Comparison of ENCODE assay signal across 20 cellular contexts in the genomic region with DNA sequence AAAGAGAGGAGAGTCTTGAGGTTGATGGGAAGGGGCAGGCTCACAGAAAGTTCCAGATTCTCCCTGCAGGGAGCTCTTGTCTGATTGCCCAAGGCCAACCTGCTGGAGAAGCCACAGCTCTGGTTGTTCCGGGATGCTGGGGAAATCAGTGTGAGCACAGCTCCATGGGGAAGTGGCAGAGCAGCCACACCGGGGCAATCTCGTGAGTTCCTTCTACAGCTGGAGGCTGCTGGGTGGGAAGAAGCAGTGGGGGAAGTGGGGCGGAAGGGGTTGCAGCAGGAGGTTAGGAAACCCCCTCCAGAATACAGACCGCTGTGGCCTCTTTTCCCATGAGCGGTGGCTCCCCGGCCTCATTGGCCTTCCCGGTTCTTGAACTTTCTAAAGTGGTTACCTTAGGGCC. TPM values are rescaled to one million over a fixed set of nuclear protein-coding genes. Genes with fewer than 3 reads are reported as not detected.
DNase-seq lines count a peak whose midpoint lies in the region; ATAC-seq and TF ChIP-seq lines count a peak whose summit lies in the region.
"Had no signal": no experiment of that assay in that cellular context is flagged by ENCODE, and none has a peak within 500 bp of the region (broad histone marks: within the 10 kb centered on the region; RNA-seq: fewer than 3 reads in every experiment).

No MANE protein-coding gene starts in this region.

- no peaks in the 10 kb centered on the region for H3K27me3 Mint-ChIP-seq in activated naive CD8-positive, alpha-beta T cell
- no peaks in the 10 kb centered on the region for H3K27me3 Mint-ChIP-seq in activated naive CD8-positive, alpha-beta T cell treated with anti-CD3 and anti-CD28 coated beads for 36 hours
- H3K27me3 Mint-ChIP-seq in dendritic cell treated with granulocyte-macrophage colony-stimulating factor and Interleukin-4, amounts not matched to agents 40 ng/mL and 50 ng/mL, for 4 days, result no peaks in the 10 kb centered on the region
- H3K27me3 Mint-ChIP-seq: activated CD4-positive, alpha-beta T cell treated with anti-CD3 and anti-CD28 coated beads, Interleukin-2, amount 10 ng/mL, durations not matched to agents 24 days and 14 days; activated T-helper 17 cell treated with anti-CD3 and anti-CD28 coated beads, Interleukin-2, amount 50 U/mL, for 72 hours; T-cell had no signal

- no peak overlapping the region for H3K4me3 Mint-ChIP-seq in activated naive CD8-positive, alpha-beta T cell
- H3K4me3 Mint-ChIP-seq in activated naive CD8-positive, alpha-beta T cell treated with anti-CD3 and anti-CD28 coated beads for 36 hours, result no peak overlapping the region
- H3K4me3 Mint-ChIP-seq in dendritic cell treated with granulocyte-macrophage colony-stimulating factor and Interleukin-4, amounts not matched to agents 40 ng/mL and 50 ng/mL, for 4 days, result no peak overlapping the region
- H3K4me3 Mint-ChIP-seq: activated CD4-positive, alpha-beta T cell treated with anti-CD3 and anti-CD28 coated beads, Interleukin-2, amount 10 ng/mL, durations not matched to agents 24 days and 14 days; activated T-helper 17 cell treated with anti-CD3 and anti-CD28 coated beads, Interleukin-2, amount 50 U/mL, for 72 hours; endodermal cell; neural crest cell; T-cell had no signal

- H3K4me1 Mint-ChIP-seq in activated naive CD8-positive, alpha-beta T cell (ENCODE audit: low read depth), result peaks cover 42% of the 10 kb centered on the region
- H3K4me1 Mint-ChIP-seq in activated naive CD8-positive, alpha-beta T cell treated with anti-CD3 and anti-CD28 coated beads for 36 hours, result peaks cover 31% of the 10 kb centered on the region
- peaks cover 52% of the 10 kb centered on the region for H3K4me1 Mint-ChIP-seq in dendritic cell treated with granulocyte-macrophage colony-stimulating factor and Interleukin-4, amounts not matched to agents 40 ng/mL and 50 ng/mL, for 4 days (ENCODE audit: low read depth)

- no peaks in the 10 kb centered on the region for H3K36me3 ChIP-seq in mucosa of descending colon (ENCODE audit: low read depth)

- no peaks in the 10 kb centered on the region for H3K36me3 Mint-ChIP-seq in activated naive CD8-positive, alpha-beta T cell
- H3K36me3 Mint-ChIP-seq in activated naive CD8-positive, alpha-beta T cell treated with anti-CD3 and anti-CD28 coated beads for 36 hours, result no peaks in the 10 kb centered on the region
- peaks cover 44% of the 10 kb centered on the region for H3K36me3 Mint-ChIP-seq in dendritic cell treated with granulocyte-macrophage colony-stimulating factor and Interleukin-4, amounts not matched to agents 40 ng/mL and 50 ng/mL, for 4 days (ENCODE audit: low read depth)

- ATAC-seq in mucosa of descending colon (peak; percentile 57), HG03025 (IDR thresholded peaks at IDR 0.05; ENCODE audit: low FRiP score, unreplicated experiment) (no peak), GM19328 (IDR thresholded peaks at IDR 0.05; ENCODE audit: unreplicated experiment) (no peak)
- ATAC-seq: activated T-helper 17 cell treated with anti-CD3 and anti-CD28 coated beads, Interleukin-2, amount 50 U/mL, for 72 hours; body of pancreas had no signal

- no peaks in the 10 kb centered on the region for H3K9me3 ChIP-seq in mucosa of descending colon
- H3K9me3 ChIP-seq: body of pancreas had no signal

- H3K9me3 Mint-ChIP-seq in activated naive CD8-positive, alpha-beta T cell (ENCODE audit: low read depth), result no peaks in the 10 kb centered on the region
- no peaks in the 10 kb centered on the region for H3K9me3 Mint-ChIP-seq in activated naive CD8-positive, alpha-beta T cell treated with anti-CD3 and anti-CD28 coated beads for 36 hours
- no peaks in the 10 kb centered on the region for H3K9me3 Mint-ChIP-seq in dendritic cell treated with granulocyte-macrophage colony-stimulating factor and Interleukin-4, amounts not matched to agents 40 ng/mL and 50 ng/mL, for 4 days
- H3K9me3 Mint-ChIP-seq: activated CD4-positive, alpha-beta T cell treated with anti-CD3 and anti-CD28 coated beads, Interleukin-2, amount 10 ng/mL, durations not matched to agents 24 days and 14 days; activated T-helper 17 cell treated with anti-CD3 and anti-CD28 coated beads, Interleukin-2, amount 50 U/mL, for 72 hours; endodermal cell; neural crest cell; T-cell had no signal

- intact Hi-C loops in dendritic cell treated with granulocyte-macrophage colony-stimulating factor and Interleukin-4, amounts not matched to agents 40 ng/mL and 50 ng/mL, for 4 days (cut with micrococcal nuclease), result no loop called here
- intact Hi-C loops in mucosa of descending colon (cut with DNase I, micrococcal nuclease), result no loop called here

- peaks cover 8% of the 10 kb centered on the region for H3K4me1 ChIP-seq in mucosa of descending colon (ENCODE audit: low read depth)

- no peak for DNase-seq in activated naive CD8-positive, alpha-beta T cell treated with anti-CD3 and anti-CD28 coated beads for 36 hours
- peak in 1 of 3 donors; percentile 71 for DNase-seq in mucosa of descending colon
- DNase-seq in NCI-H2171 (lab: John Stamatoyannopoulos, UW), result no peak
- DNase-seq in NCI-H187 treated with DMSO at 0.1 percent for 48 hours (lab: John Stamatoyannopoulos, UW), result no peak
- DNase-seq: activated CD4-positive, alpha-beta T cell treated with anti-CD3 and anti-CD28 coated beads, Interleukin-2, amount 10 ng/mL, durations not matched to agents 24 days and 14 days; DMS153; endodermal cell; foreskin melanocyte; kidney had no signal

- peak overlapping the region; percentile 61 for H3K27ac Mint-ChIP-seq in activated naive CD8-positive, alpha-beta T cell
- H3K27ac Mint-ChIP-seq in activated naive CD8-positive, alpha-beta T cell treated with anti-CD3 and anti-CD28 coated beads for 36 hours, result no peak overlapping the region
- peak overlapping the region; percentile 96 for H3K27ac Mint-ChIP-seq in dendritic cell treated with granulocyte-macrophage colony-stimulating factor and Interleukin-4, amounts not matched to agents 40 ng/mL and 50 ng/mL, for 4 days
- H3K27ac Mint-ChIP-seq: activated CD4-positive, alpha-beta T cell treated with anti-CD3 and anti-CD28 coated beads, Interleukin-2, amount 10 ng/mL, durations not matched to agents 24 days and 14 days; T-cell had no signal

- no peak overlapping the region for H3K4me3 ChIP-seq in mucosa of descending colon
- H3K4me3 ChIP-seq: body of pancreas, skin epidermis had no signal

- TF ChIP-seq CTCF in mucosa of descending colon (IDR thresholded peaks at IDR 0.05), result no peak

RNA-seq across cellular contexts. Expression of gene KIAA0513, which starts 34.0 kb away (rescaled TPM):
- 1 to 10 TPM; 2.4 to 3.3 TPM for total RNA-seq in activated naive CD8-positive, alpha-beta T cell treated with anti-CD3 and anti-CD28 coated beads for 36 hours
- 10 to 100 TPM; 31.9 to 36.5 (median 33.5) TPM for total RNA-seq in mucosa of descending colon

RNA-seq across cellular contexts. Expression of gene ZDHHC7, which starts 50.2 kb away (rescaled TPM):
- 10 to 100 TPM; 27.4 to 30.0 TPM for total RNA-seq in activated naive CD8-positive, alpha-beta T cell treated with anti-CD3 and anti-CD28 coated beads for 36 hours
- total RNA-seq in mucosa of descending colon, result 10 to 100 TPM; 69.8 to 96.1 (median 78.7) TPM

RNA-seq across cellular contexts. Expression of gene CIBAR2, which starts 50.7 kb away (rescaled TPM):
- not detected for total RNA-seq in activated naive CD8-positive, alpha-beta T cell treated with anti-CD3 and anti-CD28 coated beads for 36 hours
- total RNA-seq in mucosa of descending colon, result not detected
- total RNA-seq: A673; activated CD4-positive, alpha-beta T cell treated with anti-CD3 and anti-CD28 coated beads, Interleukin-2, amount 10 ng/mL, durations not matched to agents 24 days and 14 days; body of pancreas; endodermal cell; LHCN-M2; neural crest cell; T-cell had no signal

Comparison
In these comparisons a context has a peak if more than half of its experiments do, and no peak if none do; other contexts are left out.
1. RNA of gene KIAA0513, which starts 34.0 kb away (total RNA-seq): 31.9 to 36.5 TPM in mucosa of descending colon; 2.4 to 3.3 TPM in activated naive CD8-positive, alpha-beta T cell treated with anti-CD3 and anti-CD28 coated beads for 36 hours; every median in the first group is over 4 times any median in the second.